Comparison of ENCODE assay signal across 8 cellular contexts in the genomic region with DNA sequence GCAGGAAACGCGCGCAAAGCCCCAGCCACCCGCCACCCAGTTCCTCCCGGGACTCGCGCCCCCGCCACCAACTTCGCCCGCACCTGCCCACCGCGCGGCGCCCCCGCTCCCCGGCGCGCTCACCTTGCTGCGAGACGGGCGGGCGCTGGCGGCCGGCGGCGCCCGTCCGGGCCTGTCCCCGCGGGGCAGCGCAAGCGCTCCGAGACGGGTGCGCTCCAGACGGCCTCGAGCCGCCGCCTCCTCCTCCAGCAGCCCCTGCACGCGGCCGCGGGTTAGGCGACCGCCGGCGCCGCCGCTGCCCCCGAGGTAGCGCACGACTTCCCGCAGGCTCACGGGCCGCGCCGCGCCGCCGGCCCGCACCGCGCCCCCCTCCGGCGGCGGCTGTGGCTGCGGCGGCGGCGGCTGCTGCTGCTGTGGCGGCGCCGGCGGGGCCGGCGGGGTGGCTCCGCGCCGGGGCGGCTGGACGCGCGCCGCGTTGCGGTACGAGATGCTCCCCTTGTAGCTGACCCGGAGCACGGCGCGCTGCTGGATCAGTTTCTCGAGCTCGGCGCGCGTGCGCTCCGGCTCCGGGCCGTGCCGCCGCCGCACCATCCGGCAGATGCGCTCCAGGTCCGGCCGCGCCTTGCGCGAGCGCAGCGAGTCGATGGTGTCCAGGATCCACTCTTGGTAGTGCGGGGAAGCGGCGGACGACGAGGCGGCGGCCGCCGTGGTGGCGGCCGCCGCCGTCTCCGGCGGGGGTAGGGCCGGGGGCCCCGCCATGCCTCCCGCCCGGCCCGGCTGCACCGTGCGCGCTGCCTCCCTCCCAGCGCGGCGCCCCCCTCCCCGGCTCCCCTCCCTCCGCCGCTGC.
DNase-seq lines count a peak whose midpoint lies in the region; ATAC-seq and TF ChIP-seq lines count a peak whose summit lies in the region.

No MANE protein-coding gene starts in this region.

- H3K27ac ChIP-seq in WERI-Rb-1 = peak overlapping the region; percentile 95

- H3K27me3 ChIP-seq in WERI-Rb-1 (ENCODE audit: insufficient read depth, low read depth, severe bottlenecking) = no peaks in the 10 kb centered on the region

- DNase-seq in NCI-H2227 (lab: John Stamatoyannopoulos, UW; ENCODE audit: unreplicated experiment) (peak; percentile 68), NCI-H2227 treated with DMSO at 0.1 percent for 48 hours (lab: John Stamatoyannopoulos, UW) (no peak), HuH-7 (ENCODE audit: low spot score) (peak; percentile 44), WERI-Rb-1 (peak; percentile 60), choroid plexus epithelial cell (ENCODE audit: low read depth) (peak; percentile 77), left kidney (ENCODE audit: low read depth, low spot score) (peak; percentile 82)
- peak; percentile 30 for DNase-seq in stimulated activated CD8-positive, alpha-beta memory T cell treated with anti-CD3 and anti-CD28 coated beads, Interleukin-4, amount 100 ng/mL, for 24 hours (ENCODE audit: low read depth)

- ATAC-seq in GM19467 (IDR thresholded peaks at IDR 0.05; ENCODE audit: unreplicated experiment) = no peak

- H3K4me3 ChIP-seq in WERI-Rb-1 (ENCODE audit: low read depth, low read length) = peak overlapping the region; percentile 56
- peak overlapping the region; percentile 59 for H3K4me3 ChIP-seq in choroid plexus epithelial cell (ENCODE audit: low read depth, low read length)

- peaks cover 9% of the 10 kb centered on the region for H3K9me3 ChIP-seq in WERI-Rb-1 (ENCODE audit: severe bottlenecking)

- H3K36me3 ChIP-seq in WERI-Rb-1 = peaks cover 35% of the 10 kb centered on the region

- no peak for TF ChIP-seq CTCF in WERI-Rb-1 (IDR thresholded peaks at IDR 0.05; ENCODE audit: low read depth, low read length)
- no peak for TF ChIP-seq CTCF in choroid plexus epithelial cell (conservative IDR thresholded peaks at IDR 0.05; ENCODE audit: low read depth, low read length)
